ENCODE assay signal across 13 cellular contexts in the genomic region with DNA sequence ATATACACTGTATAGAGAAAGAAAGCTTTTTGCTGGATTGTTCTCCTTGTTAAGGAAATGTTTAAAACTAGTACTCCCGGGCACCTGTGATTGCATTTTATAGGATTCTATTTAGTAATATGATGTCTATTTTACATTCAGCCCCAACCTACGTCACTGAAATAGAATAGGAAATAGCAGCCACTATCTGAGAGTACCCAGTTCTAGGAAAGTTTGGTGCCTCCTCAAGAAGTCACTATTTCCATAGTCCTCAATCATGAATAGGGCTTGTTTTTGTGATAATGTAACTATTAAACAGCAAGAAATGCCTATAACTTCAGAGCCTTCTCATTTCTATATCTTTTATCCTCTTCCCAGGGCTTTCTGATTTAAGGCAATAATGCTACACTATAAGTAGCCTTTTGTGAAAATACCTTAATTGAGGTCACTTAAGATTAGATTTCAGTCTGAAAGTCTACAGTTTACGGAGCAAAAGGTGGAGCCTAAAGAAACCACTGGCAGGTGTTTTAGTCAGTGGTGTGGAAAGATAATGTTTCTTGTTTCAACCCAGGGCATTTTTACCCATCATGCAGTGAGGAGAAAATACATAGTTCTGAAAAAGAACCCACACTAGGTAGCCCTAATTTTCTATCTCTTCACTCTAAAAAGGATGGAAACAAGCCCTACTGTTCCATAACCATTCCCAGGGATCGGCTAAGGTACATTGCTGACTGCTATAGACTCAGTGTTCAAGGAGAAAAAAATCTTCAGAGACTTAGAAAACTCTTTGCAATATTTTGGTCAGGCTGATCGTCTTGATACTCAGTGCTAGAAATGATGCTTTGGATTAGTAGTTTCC.
DNase-seq lines count a peak whose midpoint lies in the region; ATAC-seq and TF ChIP-seq lines count a peak whose summit lies in the region.
"Had no signal": no experiment of that assay in that cellular context is flagged by ENCODE, and none has a peak within 500 bp of the region (broad histone marks: within the 10 kb centered on the region; RNA-seq: fewer than 3 reads in every experiment).

No MANE protein-coding gene starts in this region.

- no peaks in the 10 kb centered on the region for H3K27me3 ChIP-seq in KMS-11 (ENCODE audit: insufficient read depth, low read depth)
- H3K27me3 ChIP-seq: uterus had no signal

- peak overlapping the region; percentile 32 to 40 for H3K4me3 Mint-ChIP-seq in effector memory CD8-positive, alpha-beta T cell

- H2AFZ ChIP-seq in KMS-11 (ENCODE audit: low read depth), result 0 out of 2 replicates have a peak overlapping the region, but pooled peaks have one; percentile 10
- H2AFZ ChIP-seq: PC-9 had no signal

- peaks cover 24% of the 10 kb centered on the region for H3K4me1 ChIP-seq in KMS-11 (ENCODE audit: low read depth, poor library complexity, severe bottlenecking)
- H3K4me1 ChIP-seq: uterus had no signal

- no peaks in the 10 kb centered on the region for H3K79me2 ChIP-seq in KMS-11 (ENCODE audit: insufficient read depth, low read depth)

- peak overlapping the region; percentile 26 for H3K4me2 ChIP-seq in KMS-11
- H3K4me2 ChIP-seq: PC-9 had no signal

- H3K9ac ChIP-seq in KMS-11, result no peak overlapping the region

- DNase-seq in effector memory CD8-positive, alpha-beta T cell, result no peak
- no peak for DNase-seq in NCI-H1417 treated with DMSO at 0.1 percent for 48 hours (lab: John Stamatoyannopoulos, UW)
- no peak for DNase-seq in GM19238 (ENCODE audit: insufficient read length, low spot score)
- DNase-seq in Ammon's horn (ENCODE audit: low spot score), result no peak
- no peak for DNase-seq in substantia nigra (lab: John Stamatoyannopoulos, UW)
- DNase-seq: Calu3, PC-9, uterus had no signal

- no peaks in the 10 kb centered on the region for H4K20me1 ChIP-seq in KMS-11 (ENCODE audit: insufficient read depth)

- H3K4me3 ChIP-seq in KMS-11 (IDR thresholded peaks at IDR 0.05; ENCODE audit: insufficient read depth, low read depth, low read length), result no peak overlapping the region
- H3K4me3 ChIP-seq: PC-9, uterus had no signal

- no peaks in the 10 kb centered on the region for H3K27me3 Mint-ChIP-seq in effector memory CD8-positive, alpha-beta T cell
- H3K27me3 Mint-ChIP-seq: progenitor cell of endocrine pancreas had no signal

- ATAC-seq in GM18870 (IDR thresholded peaks at IDR 0.05; ENCODE audit: unreplicated experiment), result peak; percentile 51
- ATAC-seq in GM21723 (IDR thresholded peaks at IDR 0.05; ENCODE audit: unreplicated experiment), result peak; percentile 64
- ATAC-seq in effector memory CD8-positive, alpha-beta T cell (replicated peaks), result peak; percentile 78

- peak overlapping the region; percentile 36 to 86 for H3K27ac Mint-ChIP-seq in effector memory CD8-positive, alpha-beta T cell
- H3K27ac Mint-ChIP-seq: progenitor cell of endocrine pancreas had no signal

- H3K27ac ChIP-seq in KMS-11, result peak overlapping the region; percentile 29; the same call in 1 of the 2 replicates
- no peak overlapping the region for H3K27ac ChIP-seq in substantia nigra (ENCODE audit: low read depth, low read length, poor library complexity, severe bottlenecking)
- H3K27ac ChIP-seq: PC-9, uterus, VCaP had no signal

- H3K36me3 ChIP-seq in KMS-11 (ENCODE audit: insufficient read depth), result no peaks in the 10 kb centered on the region
- H3K36me3 ChIP-seq: uterus had no signal

- peaks cover 0 to 1% of the 10 kb centered on the region in 2 donors for H3K9me3 Mint-ChIP-seq in effector memory CD8-positive, alpha-beta T cell

- H3K4me1 Mint-ChIP-seq in effector memory CD8-positive, alpha-beta T cell (ENCODE audit: low read depth in 2 of 2), result peaks cover 19 to 77% of the 10 kb centered on the region in 2 donors

- H3K36me3 Mint-ChIP-seq in effector memory CD8-positive, alpha-beta T cell (ENCODE audit: insufficient read depth), result no peaks in the 10 kb centered on the region

- no peak for TF ChIP-seq CTCF in KMS-11 (conservative IDR thresholded peaks at IDR 0.05; ENCODE audit: low read depth, low read length)
